10 cellular contexts compared by ENCODE assay signal in genomic region chr1:30847358-30847972, GRCh38.
DNase-seq lines count a peak whose midpoint lies in the region; ATAC-seq and TF ChIP-seq lines count a peak whose summit lies in the region.
"Had no signal": no experiment of that assay in that cellular context is flagged by ENCODE, and none has a peak within 500 bp of the region (broad histone marks: within the 10 kb centered on the region; RNA-seq: fewer than 3 reads in every experiment).

No MANE protein-coding gene starts in this region.

- no peaks in the 10 kb centered on the region for H4K20me1 ChIP-seq in smooth muscle cell (ENCODE audit: low read depth)

- H3K9ac ChIP-seq in smooth muscle cell (ENCODE audit: low read depth) = no peak overlapping the region

- H3K9me3 ChIP-seq in Caco-2 = no peaks in the 10 kb centered on the region
- no peaks in the 10 kb centered on the region for H3K9me3 ChIP-seq in smooth muscle cell (replicated peaks; ENCODE audit: low read depth)

- no peaks in the 10 kb centered on the region for H3K36me3 ChIP-seq in Caco-2 (ENCODE audit: control insufficient read depth, insufficient read depth, low read length)
- H3K36me3 ChIP-seq in smooth muscle cell (ENCODE audit: low read depth) = no peaks in the 10 kb centered on the region

- H3K4me1 ChIP-seq in Caco-2 (no peaks in the 10 kb centered on the region), smooth muscle cell (ENCODE audit: low read depth) (peaks cover 20% of the 10 kb centered on the region)

- no peak for TF ChIP-seq CTCF in Caco-2 (IDR thresholded peaks at IDR 0.05; ENCODE audit: insufficient read depth in 1 of 2, low read depth in 1 of 2, low read length in 1 of 2, severe bottlenecking in 1 of 2, unreplicated experiment in 1 of 2)
- TF ChIP-seq CTCF in smooth muscle cell (IDR thresholded peaks at IDR 0.05; ENCODE audit: borderline replicate concordance, insufficient read depth, poor library complexity, severe bottlenecking) = no peak

- BruUV-seq in Caco-2 (replicated peaks; lab: Mats Ljungman, UMichigan) = no TSS peak

- H3K27me3 ChIP-seq in Caco-2 (replicated peaks; ENCODE audit: control insufficient read depth, insufficient read depth, low read length) (no peaks in the 10 kb centered on the region; the same call in 1 of the 2 replicates), smooth muscle cell (ENCODE audit: low read depth) (no peaks in the 10 kb centered on the region)

- WGBS in smooth muscle cell (ENCODE audit: low lambda C conversion rate) = 56% methylated on average over 14 of the region's 17 CpGs

- no peaks in the 10 kb centered on the region for H3K9me3 Mint-ChIP-seq in Caco-2 (ENCODE audit: unreplicated experiment)

- H3K4me3 ChIP-seq in Caco-2 (ENCODE audit: low read depth, low read length) = no peak overlapping the region
- H3K4me3 ChIP-seq in smooth muscle cell = no peak overlapping the region

- H3K36me3 Mint-ChIP-seq in Caco-2 (ENCODE audit: insufficient read depth, unreplicated experiment) = peaks cover 5% of the 10 kb centered on the region

- intact Hi-C loops in left cardiac atrium (cut with DNase I) = no loop called here
- intact Hi-C loops in Caco-2 (cut with micrococcal nuclease; ENCODE audit: unreplicated experiment) = no loop called here

- H3K27ac Mint-ChIP-seq in Caco-2 (ENCODE audit: unreplicated experiment) = no peak overlapping the region

- POLR2A ChIA-PET in Caco-2 (lab: Charles Lee) = no interaction called here

- ATAC-seq in left cardiac atrium (peak; percentile 81 to 91), HG02973 (IDR thresholded peaks at IDR 0.05; ENCODE audit: unreplicated experiment) (no peak)

- H3K27ac ChIP-seq in smooth muscle cell (ENCODE audit: low read depth) = no peak overlapping the region
- H3K27ac ChIP-seq: VCaP had no signal

- no peaks in the 10 kb centered on the region for H3F3A ChIP-seq in smooth muscle cell (ENCODE audit: low read depth)

- CTCF ChIA-PET in Caco-2 (lab: Charles Lee) = interaction anchor here (1.2 kb wide), 1 partner anchor 65 kb away, joined by 3 read pairs; no protein-coding TSS in a partner anchor

- no peaks in the 10 kb centered on the region for H3K4me1 Mint-ChIP-seq in Caco-2 (ENCODE audit: low read depth, unreplicated experiment)

- peaks cover 16% of the 10 kb centered on the region for H3K27me3 Mint-ChIP-seq in Caco-2 (ENCODE audit: insufficient read depth, unreplicated experiment)

- no peak overlapping the region for H3K4me3 Mint-ChIP-seq in Caco-2 (ENCODE audit: unreplicated experiment)

- no peak overlapping the region for H2AFZ ChIP-seq in smooth muscle cell (ENCODE audit: low read depth)

- no peak overlapping the region for H3K4me2 ChIP-seq in smooth muscle cell

- no peaks in the 10 kb centered on the region for H3K79me2 ChIP-seq in smooth muscle cell (ENCODE audit: low read depth)

- DNase-seq in EL = peak; percentile 34
- peak; percentile 88 for DNase-seq in SW480 (ENCODE audit: low spot score)
- DNase-seq in left cardiac atrium = peak; percentile 92
- DNase-seq in pons (ENCODE audit: low spot score) = peak; percentile 92
- no peak for DNase-seq in Caco-2
- DNase-seq in NCI-H2029 treated with DMSO at 0.1 percent for 48 hours (lab: John Stamatoyannopoulos, UW) = no peak
- DNase-seq in smooth muscle cell (lab: John Stamatoyannopoulos, UW; ENCODE audit: unreplicated experiment) = no peak
- DNase-seq: stimulated activated naive CD4-positive, alpha-beta T cell had no signal

Comparison
In these comparisons a context has a peak if more than half of its experiments do, and no peak if none do; other contexts are left out.
1. DNase-seq: peak in EL (single experiment), SW480 (single experiment), left cardiac atrium (single experiment) and pons (single experiment); none in Caco-2 (0 of 2), NCI-H2029 treated with DMSO at 0.1 percent for 48 hours (single experiment) and smooth muscle cell (single experiment).